In the genomic region with DNA sequence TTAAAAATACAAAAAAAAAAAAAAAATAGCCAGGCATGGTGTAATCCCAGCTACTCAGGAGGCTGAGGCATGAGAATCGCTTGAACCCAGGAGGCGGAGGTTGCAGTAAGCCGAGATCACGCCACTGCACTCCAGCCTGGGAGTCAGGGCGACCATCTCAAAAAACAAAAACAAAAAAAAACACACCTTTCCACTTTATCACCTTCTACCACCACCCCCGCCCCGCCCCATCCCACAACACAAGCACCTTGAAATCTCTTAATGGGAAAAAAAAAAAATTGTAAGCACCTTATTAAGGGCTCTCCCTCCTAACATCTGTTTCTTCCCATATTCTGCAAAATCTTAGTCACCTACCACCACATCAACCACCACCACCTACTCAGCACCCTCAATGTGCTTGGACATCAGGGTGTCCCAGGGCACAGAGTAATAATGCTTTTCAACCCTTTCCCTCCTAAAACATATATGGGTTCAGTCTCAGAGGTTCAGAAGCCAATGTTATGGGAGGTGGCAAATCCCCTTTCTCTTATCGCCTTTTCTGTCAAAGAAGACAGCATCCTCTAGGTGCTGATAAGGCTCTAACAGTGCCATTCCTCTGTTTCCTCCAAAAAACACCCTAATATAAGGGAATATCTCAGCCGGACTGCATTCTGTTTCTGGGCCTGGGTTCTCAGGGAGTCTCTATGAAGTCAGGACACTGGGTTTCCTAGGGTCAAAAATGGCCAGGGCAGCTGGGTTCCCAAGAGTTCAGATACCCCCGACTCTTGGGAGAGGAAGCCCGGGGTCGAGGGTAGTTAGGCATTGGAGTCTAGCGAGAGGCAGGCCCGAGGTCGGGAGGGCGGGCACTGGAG, we compare ENCODE assay signal across 8 cellular contexts. TPM values are rescaled to one million over a fixed set of nuclear protein-coding genes. Genes with fewer than 3 reads are reported as not detected.
DNase-seq lines count a peak whose midpoint lies in the region; ATAC-seq and TF ChIP-seq lines count a peak whose summit lies in the region.

No MANE protein-coding gene starts in this region.

- H3K27me3 ChIP-seq in right atrium auricular region: no peaks in the 10 kb centered on the region
- H3K27me3 ChIP-seq in gastroesophageal sphincter: no peaks in the 10 kb centered on the region

- H3K27ac ChIP-seq in right atrium auricular region (peak overlapping the region; percentile 89 to 90), gastroesophageal sphincter (peak overlapping the region; percentile 64 to 93 (median 90))

- H3K4me1 Mint-ChIP-seq in stimulated activated effector memory CD8-positive, alpha-beta T cell treated with anti-CD3 and anti-CD28 coated beads, Interleukin-12 subunit alpha, Interleukin-12 subunit beta, amount 100 ng/mL, for 72 hours: peaks cover 24% of the 10 kb centered on the region

- H3K4me3 Mint-ChIP-seq in stimulated activated effector memory CD8-positive, alpha-beta T cell treated with anti-CD3 and anti-CD28 coated beads, Interleukin-12 subunit alpha, Interleukin-12 subunit beta, amount 100 ng/mL, for 72 hours: peak overlapping the region; percentile 93

- ATAC-seq in Right ventricle myocardium inferior: no peak
- no peak for ATAC-seq in gastroesophageal sphincter
- ATAC-seq in stimulated activated effector memory CD8-positive, alpha-beta T cell treated with anti-CD3 and anti-CD28 coated beads, Interleukin-12 subunit alpha, Interleukin-12 subunit beta, amount 100 ng/mL, for 72 hours: peak; percentile 17

- intact Hi-C loops in Right ventricle myocardium inferior (cut with DNase I): loop anchor here (1.0 kb wide), 1 partner anchor 13 kb away; the partner anchor contains the start of genes C11orf98 and CSKMT

- H3K4me3 ChIP-seq in right atrium auricular region (peak overlapping the region; percentile 91 to 93), gastroesophageal sphincter (peak overlapping the region; percentile 48 to 78)

- H3K36me3 Mint-ChIP-seq in stimulated activated effector memory CD8-positive, alpha-beta T cell treated with anti-CD3 and anti-CD28 coated beads, Interleukin-12 subunit alpha, Interleukin-12 subunit beta, amount 100 ng/mL, for 72 hours: peaks cover 43% of the 10 kb centered on the region

- peaks cover 20% of the 10 kb centered on the region for H3K36me3 ChIP-seq in right atrium auricular region
- peaks cover 0 to 26% of the 10 kb centered on the region in 2 donors for H3K36me3 ChIP-seq in gastroesophageal sphincter

- H3K4me1 ChIP-seq in right atrium auricular region (peaks cover 0 to 15% of the 10 kb centered on the region in 2 donors), gastroesophageal sphincter (peaks cover 0 to 29% (median 13%) of the 10 kb centered on the region in 3 donors)

- DNase-seq in right atrium auricular region (ENCODE audit: low spot score) (no peak), Right ventricle myocardium inferior (ENCODE audit: missing footprints) (no peak), T-helper 22 cell (ENCODE audit: low read depth) (peak; percentile 61), GM13976 (ENCODE audit: low spot score) (no peak), cerebellar nuclear complex (lab: John Stamatoyannopoulos, UW) (no peak), NCI-H146 (lab: John Stamatoyannopoulos, UW) (no peak)
- peak in 1 of 2 donors; percentile 64 for DNase-seq in stimulated activated effector memory CD8-positive, alpha-beta T cell treated with anti-CD3 and anti-CD28 coated beads, Interleukin-12 subunit alpha, Interleukin-12 subunit beta, amount 100 ng/mL, for 72 hours (ENCODE audit: low spot score in 2 of 2)

- H3K27ac Mint-ChIP-seq in stimulated activated effector memory CD8-positive, alpha-beta T cell treated with anti-CD3 and anti-CD28 coated beads, Interleukin-12 subunit alpha, Interleukin-12 subunit beta, amount 100 ng/mL, for 72 hours: peak overlapping the region; percentile 98

- 10 to 63% methylated on average over 2 to 9 of the region's 16 CpGs for WGBS in gastroesophageal sphincter (ENCODE audit: low coverage in 1 of 2), 2 donors

- H3K9me3 ChIP-seq in right atrium auricular region: no peaks in the 10 kb centered on the region
- H3K9me3 ChIP-seq in gastroesophageal sphincter: no peaks in the 10 kb centered on the region

- H3K9me3 Mint-ChIP-seq in stimulated activated effector memory CD8-positive, alpha-beta T cell treated with anti-CD3 and anti-CD28 coated beads, Interleukin-12 subunit alpha, Interleukin-12 subunit beta, amount 100 ng/mL, for 72 hours: no peaks in the 10 kb centered on the region

- TF ChIP-seq EP300 in gastroesophageal sphincter (IDR thresholded peaks at IDR 0.05): no peak

- in situ Hi-C loops in GM13976 (cut with MboI; ENCODE audit: low sequenced_read_pairs, unreplicated experiment): no loop called here

- TF ChIP-seq CTCF in right atrium auricular region (IDR thresholded peaks at IDR 0.05): no peak
- no peak for TF ChIP-seq CTCF in gastroesophageal sphincter (IDR thresholded peaks at IDR 0.05)
- TF ChIP-seq CTCF in GM13976 (IDR thresholded peaks at IDR 0.05; ENCODE audit: borderline replicate concordance, control extremely low read depth, extremely low read depth, insufficient read depth, missing control alignments): no peak

- TF ChIP-seq POLR2A in gastroesophageal sphincter (IDR thresholded peaks at IDR 0.05): no peak

RNA-seq across cellular contexts. Expression of gene INTS5, which starts 0.7 kb away (rescaled TPM):
- total RNA-seq in right atrium auricular region: 10 to 100 TPM; 12.1 to 19.8 TPM
- total RNA-seq in Right ventricle myocardium inferior: 9.6 TPM
- 10 to 100 TPM; 12.6 to 19.0 (median 14.5) TPM for total RNA-seq in gastroesophageal sphincter

RNA-seq across cellular contexts. Expression of gene GANAB, which starts 6.0 kb away (rescaled TPM):
- 10 to 100 TPM; 71.8 to 78.0 TPM for total RNA-seq in right atrium auricular region
- total RNA-seq in Right ventricle myocardium inferior: 105 TPM
- 100 to 1,000 TPM in 3 of 4 donors, 10 to 100 TPM in 1; 87.8 to 151 (median 134) TPM for total RNA-seq in gastroesophageal sphincter

RNA-seq across cellular contexts. Expression of gene C11orf98, which starts 12.6 kb away (rescaled TPM):
- total RNA-seq in right atrium auricular region (10 to 100 TPM; 40.1 to 44.0 TPM), Right ventricle myocardium inferior (33.0 TPM), gastroesophageal sphincter (10 to 100 TPM; 19.3 to 39.5 (median 26.8) TPM)

RNA-seq across cellular contexts. Expression of gene CSKMT, which starts 12.7 kb away (rescaled TPM):
- total RNA-seq in right atrium auricular region: 1 to 10 TPM in 1 of 2 donors, under 1 TPM in 1; 0.41 to 3.7 TPM
- 4.9 TPM for total RNA-seq in Right ventricle myocardium inferior
- 10 to 100 TPM in 1 of 4 donors, 1 to 10 TPM in 3; 2.0 to 18.6 (median 7.3) TPM for total RNA-seq in gastroesophageal sphincter

RNA-seq across cellular contexts. Expression of gene UQCC3, which starts 19.1 kb away (rescaled TPM):
- total RNA-seq in right atrium auricular region (1 to 10 TPM; 5.0 to 8.7 TPM), Right ventricle myocardium inferior (8.1 TPM), gastroesophageal sphincter (10 to 100 TPM in 1 of 4 donors, 1 to 10 TPM in 3; 7.3 to 10.1 (median 8.4) TPM)
